Comparison of ENCODE assay signal across 8 cellular contexts in genomic region chr18:50969448-50969847, GRCh38. TPM values are rescaled to one million over a fixed set of nuclear protein-coding genes. Genes with fewer than 3 reads are reported as not detected.
DNase-seq lines count a peak whose midpoint lies in the region; ATAC-seq and TF ChIP-seq lines count a peak whose summit lies in the region.

No MANE protein-coding gene starts in this region.

- peaks cover 24% of the 10 kb centered on the region for H3K4me1 Mint-ChIP-seq in activated naive CD4-positive, alpha-beta T cell treated with anti-CD3 and anti-CD28 coated beads, Interleukin-2, amount 10 ng/mL, durations not matched to agents 7 days and 5 days
- peaks cover 21% of the 10 kb centered on the region for H3K4me1 Mint-ChIP-seq in T-helper 17 cell

- peak overlapping the region; percentile 96 for H3K4me3 Mint-ChIP-seq in activated naive CD4-positive, alpha-beta T cell treated with anti-CD3 and anti-CD28 coated beads, Interleukin-2, amount 10 ng/mL, durations not matched to agents 7 days and 5 days
- peak overlapping the region; percentile 93 for H3K4me3 Mint-ChIP-seq in T-helper 17 cell

- no peaks in the 10 kb centered on the region for H3K27me3 ChIP-seq in gastroesophageal sphincter
- H3K27me3 ChIP-seq in subcutaneous abdominal adipose tissue (ENCODE audit: control insufficient read depth in 5 of 5, insufficient read depth in 4 of 5, low read length in 5 of 5): no peaks in the 10 kb centered on the region

- H3K27ac ChIP-seq in gastroesophageal sphincter: peak overlapping the region in 3 of 4 donors; percentile 99 to 100 (median 99)
- peak overlapping the region; percentile 94 for H3K27ac ChIP-seq in subcutaneous abdominal adipose tissue (ENCODE audit: low read depth, low read length)

- DNase-seq in activated naive CD4-positive, alpha-beta T cell treated with anti-CD3 and anti-CD28 coated beads, Interleukin-2, amount 10 ng/mL, durations not matched to agents 7 days and 5 days: no peak
- DNase-seq in activated naive CD4-positive, alpha-beta T cell treated with Interleukin-2 at 50 U/mL for 16 hours: no peak
- DNase-seq in T-helper 17 cell (no peak), SKM-1 (lab: John Stamatoyannopoulos, UW; ENCODE audit: unreplicated experiment) (no peak)

- H3K9me3 Mint-ChIP-seq in activated naive CD4-positive, alpha-beta T cell treated with anti-CD3 and anti-CD28 coated beads, Interleukin-2, amount 10 ng/mL, durations not matched to agents 7 days and 5 days: no peaks in the 10 kb centered on the region

- WGBS in gastroesophageal sphincter (ENCODE audit: low coverage in 1 of 2), 2 donors: 48 to 62% methylated on average over 5 of the region's 5 CpGs

- peaks cover 7 to 29% (median 13%) of the 10 kb centered on the region in 3 donors for H3K4me1 ChIP-seq in gastroesophageal sphincter
- peaks cover 0 to 18% (median 15%) of the 10 kb centered on the region in 5 donors for H3K4me1 ChIP-seq in subcutaneous abdominal adipose tissue (ENCODE audit: control insufficient read depth in 5 of 5, insufficient read depth in 5 of 5, low read length in 5 of 5)

- H3K9me3 ChIP-seq in T-helper 17 cell (ENCODE audit: control insufficient read depth, low read length, poor library complexity, severe bottlenecking) (no peaks in the 10 kb centered on the region), gastroesophageal sphincter (no peaks in the 10 kb centered on the region), subcutaneous abdominal adipose tissue (ENCODE audit: control insufficient read depth in 5 of 5, low read length in 5 of 5) (no peaks in the 10 kb centered on the region)

- TF ChIP-seq CTCF in gastroesophageal sphincter (IDR thresholded peaks at IDR 0.05): no peak

- TF ChIP-seq EP300 in gastroesophageal sphincter (IDR thresholded peaks at IDR 0.05): no peak

- peaks cover 5% of the 10 kb centered on the region for H3K36me3 Mint-ChIP-seq in activated naive CD4-positive, alpha-beta T cell treated with anti-CD3 and anti-CD28 coated beads, Interleukin-2, amount 10 ng/mL, durations not matched to agents 7 days and 5 days
- peaks cover under 1% of the 10 kb centered on the region for H3K36me3 Mint-ChIP-seq in T-helper 17 cell (ENCODE audit: low read depth)

- CTCF ChIA-PET in activated naive CD4-positive, alpha-beta T cell treated with anti-CD3 and anti-CD28 coated beads, Interleukin-2, amount 10 ng/mL, durations not matched to agents 7 days and 5 days (lab: Charles Lee): no interaction called here

- H3K27me3 Mint-ChIP-seq in activated naive CD4-positive, alpha-beta T cell treated with anti-CD3 and anti-CD28 coated beads, Interleukin-2, amount 10 ng/mL, durations not matched to agents 7 days and 5 days: peaks cover 3% of the 10 kb centered on the region
- H3K27me3 Mint-ChIP-seq in T-helper 17 cell: no peaks in the 10 kb centered on the region

- no peak overlapping the region for H3K27ac Mint-ChIP-seq in activated naive CD4-positive, alpha-beta T cell treated with anti-CD3 and anti-CD28 coated beads, Interleukin-2, amount 10 ng/mL, durations not matched to agents 7 days and 5 days
- peak overlapping the region; percentile 93 for H3K27ac Mint-ChIP-seq in T-helper 17 cell

- H3K4me3 ChIP-seq in gastroesophageal sphincter (no peak overlapping the region), subcutaneous abdominal adipose tissue (ENCODE audit: low read depth in 1 of 5, low read length in 5 of 5) (no peak overlapping the region)

- peak overlapping the region in 3 of 5 donors; percentile 92 to 100 (median 93) for H3K9ac ChIP-seq in subcutaneous abdominal adipose tissue (ENCODE audit: low read length in 5 of 5)

- no peak for TF ChIP-seq POLR2A in gastroesophageal sphincter (IDR thresholded peaks at IDR 0.05)

- H3K36me3 ChIP-seq in gastroesophageal sphincter (peaks cover 0 to 3% of the 10 kb centered on the region in 2 donors), subcutaneous abdominal adipose tissue (ENCODE audit: control insufficient read depth in 5 of 5, insufficient read depth in 5 of 5, low read length in 5 of 5) (peaks cover 0 to 3% (median 2%) of the 10 kb centered on the region in 5 donors)

- no peak for ATAC-seq in T-helper 17 cell
- no peak for ATAC-seq in gastroesophageal sphincter
- ATAC-seq in GM19351 (IDR thresholded peaks at IDR 0.05; ENCODE audit: unreplicated experiment): no peak
- no peak for ATAC-seq in GM21528 (IDR thresholded peaks at IDR 0.05; ENCODE audit: low FRiP score, unreplicated experiment)

RNA-seq across cellular contexts. Expression of gene ELAC1, which starts 1.6 kb away (rescaled TPM):
- total RNA-seq in T-helper 17 cell (1 to 10 TPM; 4.4 to 5.6 TPM), gastroesophageal sphincter (10 to 100 TPM in 1 of 4 donors, 1 to 10 TPM in 3; 3.4 to 14.2 (median 5.0) TPM)
